8 cellular contexts compared by ENCODE assay signal in genomic region chr19:44657211-44657921, GRCh38. TPM values are rescaled to one million over a fixed set of nuclear protein-coding genes. Genes with fewer than 3 reads are reported as not detected.
DNase-seq lines count a peak whose midpoint lies in the region; ATAC-seq and TF ChIP-seq lines count a peak whose summit lies in the region.

No MANE protein-coding gene starts in this region.

- no peaks in the 10 kb centered on the region for H3K9me3 Mint-ChIP-seq in MCF 10A (ENCODE audit: unreplicated experiment)

- no peaks in the 10 kb centered on the region for H3K4me1 ChIP-seq in Loucy (ENCODE audit: insufficient read depth, low read length, poor library complexity, severe bottlenecking)

- H3K36me3 ChIP-seq in Loucy (ENCODE audit: insufficient read depth, low read length) (no peaks in the 10 kb centered on the region), kidney epithelial cell (ENCODE audit: control insufficient read depth, insufficient read depth, low read length) (peaks cover 4% of the 10 kb centered on the region)

- H4K20me1 ChIP-seq in Loucy (ENCODE audit: insufficient read depth, low read length, poor library complexity, severe bottlenecking) = no peaks in the 10 kb centered on the region

- peak; percentile 89 for TF ChIP-seq CTCF in GM10266 (IDR thresholded peaks at IDR 0.05; ENCODE audit: control insufficient read depth, insufficient read depth, low read depth, missing control alignments)
- TF ChIP-seq CTCF in Loucy (conservative IDR thresholded peaks at IDR 0.05; ENCODE audit: low read length) = peak; percentile 83
- peak; percentile 92 for TF ChIP-seq CTCF in VCaP (conservative IDR thresholded peaks at IDR 0.05)
- peak; percentile 81 for TF ChIP-seq CTCF in MCF 10A (IDR thresholded peaks at IDR 0.05; ENCODE audit: unreplicated experiment)
- peak; percentile 91 for TF ChIP-seq CTCF in kidney epithelial cell (IDR thresholded peaks at IDR 0.05; ENCODE audit: insufficient read depth, low read length, poor library complexity, severe bottlenecking)

- no peak for ATAC-seq in HG03442 (IDR thresholded peaks at IDR 0.05; ENCODE audit: unreplicated experiment)

- no peaks in the 10 kb centered on the region for H3K9me3 ChIP-seq in Loucy (ENCODE audit: insufficient read depth, low read depth, low read length)

- DNase-seq in GM10266 (ENCODE audit: extremely low spot score) = peak; percentile 77
- DNase-seq in MCF 10A (ENCODE audit: unreplicated experiment) = peak; percentile 65
- DNase-seq in kidney epithelial cell (ENCODE audit: low read depth) = no peak
- peak; percentile 61 to 77 for DNase-seq in stimulated activated CD4-positive, alpha-beta T cell treated with anti-CD3 and anti-CD28 coated beads, Interleukin-4, amount 100 ng/mL, for 48 hours (ENCODE audit: low read depth in 2 of 2)
- DNase-seq in T1000 (lab: John Stamatoyannopoulos, UW) = no peak

- H3K27me3 ChIP-seq in Loucy (ENCODE audit: insufficient read depth, low read length, poor library complexity, severe bottlenecking) (no peaks in the 10 kb centered on the region), kidney epithelial cell (ENCODE audit: control insufficient read depth, insufficient read depth, low read length) (no peaks in the 10 kb centered on the region)

- H3K9me2 ChIP-seq in Loucy (replicated peaks; ENCODE audit: low read depth, low read length) = no peaks in the 10 kb centered on the region

- no peaks in the 10 kb centered on the region for H3K79me2 ChIP-seq in Loucy (ENCODE audit: insufficient read depth, low read length)

- H3K4me1 Mint-ChIP-seq in MCF 10A (ENCODE audit: insufficient read depth, unreplicated experiment) = peaks cover 24% of the 10 kb centered on the region

- H2AFZ ChIP-seq in Loucy (ENCODE audit: low read length) = 0 out of 2 replicates have a peak overlapping the region, but pooled peaks have one; percentile 23

- no peak overlapping the region for H3K4me2 ChIP-seq in Loucy (ENCODE audit: low read depth, low read length, poor library complexity, severe bottlenecking)

- no peak overlapping the region for H3K27ac Mint-ChIP-seq in MCF 10A (ENCODE audit: low read depth, unreplicated experiment)

- no peak overlapping the region for H3K9ac ChIP-seq in Loucy (ENCODE audit: low read depth, low read length, poor library complexity, severe bottlenecking)

- H3K27me3 Mint-ChIP-seq in MCF 10A (ENCODE audit: insufficient read depth, unreplicated experiment) = no peaks in the 10 kb centered on the region

- H3K27ac ChIP-seq in VCaP = 0 out of 2 replicates have a peak overlapping the region, but pooled peaks have one; percentile 1

- no peaks in the 10 kb centered on the region for H3F3A ChIP-seq in Loucy (ENCODE audit: low read depth)

- peaks cover 89% of the 10 kb centered on the region for H3K36me3 Mint-ChIP-seq in MCF 10A (ENCODE audit: insufficient read depth, unreplicated experiment)

- H3K4me3 Mint-ChIP-seq in MCF 10A (ENCODE audit: unreplicated experiment) = no peak overlapping the region

- no TSS peak for BruUV-seq in MCF 10A (replicated peaks; lab: Mats Ljungman, UMichigan)

- no peak overlapping the region for H3K4me3 ChIP-seq in Loucy (ENCODE audit: low read length, poor library complexity, severe bottlenecking)
- H3K4me3 ChIP-seq in kidney epithelial cell (ENCODE audit: low read depth, low read length) = no peak overlapping the region

- POLR2A ChIA-PET in MCF 10A (lab: Yijun Ruan, JAX) = interaction anchor here (1.2 to 1.3 kb wide), 2 partner anchors 31 to 71 kb away, joined by 3 to 5 read pairs; no protein-coding TSS in a partner anchor

- intact Hi-C loops in MCF 10A (cut with micrococcal nuclease) = loop anchor here (1.0 kb wide), 1 partner anchor 69 kb away; no protein-coding TSS in a partner anchor

- CTCF ChIA-PET in MCF 10A (lab: Yijun Ruan, JAX) = interaction anchor here (0.6 to 7.0 kb wide), 29 partner anchors 9 to 148 kb away, joined by 3 to 82 read pairs (median 4); partner anchors contain the start of gene PVR

RNA-seq across cellular contexts. Expression of gene PVR, which starts 13.7 kb away (rescaled TPM):
- total RNA-seq in MCF 10A (2022) = 140 and 141 TPM in 2 replicates
- total RNA-seq in kidney epithelial cell = 176 and 210 TPM in 2 replicates

RNA-seq across cellular contexts. Expression of gene CEACAM19, which starts 13.9 kb away (rescaled TPM):
- 13.2 and 25.6 TPM in 2 replicates for total RNA-seq in MCF 10A (2022)
- 6.4 and 10.5 TPM in 2 replicates for total RNA-seq in kidney epithelial cell

RNA-seq across cellular contexts. Expression of gene CEACAM16, which starts 41.6 kb away (rescaled TPM):
- not detected in 2 replicates for total RNA-seq in MCF 10A (2022)
- not detected in 2 replicates for total RNA-seq in kidney epithelial cell

RNA-seq across cellular contexts. Expression of gene IGSF23, which starts 44.0 kb away (rescaled TPM):
- total RNA-seq in MCF 10A (2022) = not detected in 2 replicates
- total RNA-seq in kidney epithelial cell = 0.13 TPM in 1 of 2 replicates, not detected in the other

Comparison
In these comparisons a context has a peak if more than half of its experiments do, and no peak if none do; other contexts are left out.
1. DNase-seq: peak in GM10266 (single experiment), MCF 10A (single experiment) and stimulated activated CD4-positive, alpha-beta T cell treated with anti-CD3 and anti-CD28 coated beads, Interleukin-4, amount 100 ng/mL, for 48 hours (2 of 2); none in kidney epithelial cell (single experiment) and T1000 (single experiment).
2. Peak in every context shown above with its lines, with median percentiles within 50 percentile points of each other: CTCF ChIP-seq.